16 cellular contexts compared by ENCODE assay signal in the genomic region with DNA sequence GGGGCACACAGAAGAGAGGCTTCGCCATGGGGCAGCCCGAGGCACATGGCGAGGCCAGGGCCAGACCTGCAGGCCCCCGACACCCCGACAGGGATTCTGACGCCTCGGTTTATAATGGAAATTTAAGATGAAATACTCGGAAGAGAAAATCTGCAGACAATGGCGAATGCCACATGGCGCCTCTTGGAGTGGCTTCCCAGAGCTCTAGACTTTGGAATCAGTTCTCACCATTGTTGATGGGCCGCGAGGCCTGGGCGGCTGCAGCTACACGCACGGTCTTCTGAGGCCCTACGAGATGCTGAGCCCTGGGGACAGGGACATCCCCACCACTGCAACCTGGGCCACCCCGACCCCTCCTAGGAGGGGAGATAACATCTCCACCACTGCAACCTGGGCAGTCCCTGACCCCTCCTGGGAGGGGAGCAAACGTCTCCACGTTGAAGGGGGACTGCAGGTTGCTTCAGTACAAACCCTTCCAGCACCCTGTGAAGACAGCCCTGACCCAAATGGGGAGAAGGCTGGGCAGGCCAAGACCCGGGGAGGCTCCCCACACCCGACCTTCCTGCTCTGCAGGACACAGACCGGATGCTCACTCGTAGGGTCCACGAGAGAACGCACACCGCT. TPM values are rescaled to one million over a fixed set of nuclear protein-coding genes. Genes with fewer than 3 reads are reported as not detected.
A peak's percentile ranks its signal among the peaks of the same experiment; 100 is the strongest.
DNase-seq lines count a peak whose midpoint lies in the region; ATAC-seq, FAIRE-seq and TF ChIP-seq lines count a peak whose summit lies in the region.
"Had no signal": no experiment of that assay in that cellular context is flagged by ENCODE, and none has a peak within 500 bp of the region (broad histone marks: within the 10 kb centered on the region; RNA-seq: fewer than 3 reads in every experiment).

No MANE protein-coding gene starts in this region.

- H3K14ac ChIP-seq in H1 (ENCODE audit: insufficient read length) = no peak overlapping the region

- 0 out of 22 replicates have a peak, but pooled peaks cover 0 to 6% (median 0%) of the 10 kb centered on the region in 11 experiments for H3K27me3 ChIP-seq in BLaER1 treated with 17β-estradiol and CSF1 and Interleukin-3, amounts not matched to agents 10 nM and 100 nM
- no peaks in the 10 kb centered on the region for H3K27me3 ChIP-seq in SJCRH30
- H3K27me3 ChIP-seq in H1 (replicated peaks in 1 of 4; ENCODE audit: control insufficient read depth in 3 of 4, extremely low read depth in 1 of 4, insufficient read depth in 3 of 4, low read length in 3 of 4) = no peaks in the 10 kb centered on the region
- H3K27me3 ChIP-seq: BE2C had no signal

- no peak for DNase-seq in SJCRH30
- DNase-seq in H1 (ENCODE audit: low read depth in 1 of 2, low spot score in 2 of 2) = no peak
- DNase-seq in central memory CD4-positive, alpha-beta T cell = no peak
- DNase-seq in midbrain (lab: John Stamatoyannopoulos, UW) = no peak
- DNase-seq: BE2C; Caco-2; CD8-positive, alpha-beta memory T cell; DND-41; GDM1 had no signal

- H2BK15ac ChIP-seq in H1 (ENCODE audit: low read length) = no peak overlapping the region

- no peak for TF ChIP-seq RAD21 in H1 (IDR thresholded peaks at IDR 0.05 in 1 of 2, conservative IDR thresholded peaks at IDR 0.05 in 1 of 2; ENCODE audit: low read depth in 2 of 2, low read length in 2 of 2)

- H3K4ac ChIP-seq in H1 (replicated peaks; ENCODE audit: insufficient read length, low read depth, low read length) = no peak overlapping the region

- H3K4me3 ChIP-seq in BLaER1 treated with 17β-estradiol and CSF1 and Interleukin-3, amounts not matched to agents 10 nM and 100 nM = no peak overlapping the region
- H3K4me3 ChIP-seq in SJCRH30 (no peak overlapping the region), H1 (ENCODE audit: extremely low read depth in 1 of 4, insufficient read depth in 2 of 4, low read depth in 3 of 4, low read length in 4 of 4) (no peak overlapping the region)
- H3K4me3 ChIP-seq: A549, GM23338, HAP-1 had no signal

- H3K56ac ChIP-seq in H1 (replicated peaks; ENCODE audit: insufficient read length, low read depth, low read length) = no peak overlapping the region

- no peak overlapping the region for H4K91ac ChIP-seq in H1 (replicated peaks; ENCODE audit: insufficient read length, low read length)

- POLR2A ChIA-PET in H1 (lab: Charles Lee; ENCODE audit: partially characterized antibody) = no interaction called here

- peak overlapping the region; percentile 66 for H2BK5ac ChIP-seq in H1 (ENCODE audit: low read depth, low read length)

- no peak for TF ChIP-seq POLR2A in H1 (IDR thresholded peaks at IDR 0.05; ENCODE audit: control extremely low read depth in 1 of 2, low read depth in 2 of 2, low read length in 2 of 2)

- H2AK5ac ChIP-seq in H1 (ENCODE audit: low read depth, low read length) = no peak overlapping the region; the same call in 1 of the 2 replicates

- H3K79me2 ChIP-seq in H1 (ENCODE audit: control insufficient read depth in 1 of 2, insufficient read depth in 2 of 2, low read length in 2 of 2) = no peaks in the 10 kb centered on the region

- H3K4me1 ChIP-seq in BLaER1 treated with 17β-estradiol and CSF1 and Interleukin-3, amounts not matched to agents 10 nM and 100 nM = peaks cover 0 to 52% (median 30%) of the 10 kb centered on the region in 10 experiments; a peak in 15 of 20 replicates
- H3K4me1 ChIP-seq in SJCRH30 (peaks cover 24% of the 10 kb centered on the region), H1 (replicated peaks in 1 of 4; ENCODE audit: control insufficient read depth in 3 of 4, insufficient read depth in 4 of 4, low read length in 3 of 4) (no peaks in the 10 kb centered on the region; a peak in 1 of 7 replicates)
- H3K4me1 ChIP-seq: A549, BE2C, Caco-2, HAP-1 had no signal

- no peak for TF ChIP-seq CTCF in H1 (IDR thresholded peaks at IDR 0.05; ENCODE audit: control extremely low read depth in 1 of 3, insufficient read depth in 1 of 3, low read depth in 1 of 3, low read length in 3 of 3)

- no peak overlapping the region for H3K9ac ChIP-seq in BLaER1 treated with 17β-estradiol and CSF1 and Interleukin-3, amounts not matched to agents 10 nM and 100 nM
- no peak overlapping the region for H3K9ac ChIP-seq in H1 (replicated peaks in 1 of 4; ENCODE audit: extremely low read depth in 1 of 4, low read depth in 3 of 4, low read length in 3 of 4)

- H2BK20ac ChIP-seq in H1 (ENCODE audit: low read length) = no peak overlapping the region

- H3K23ac ChIP-seq in H1 (ENCODE audit: insufficient read length) = no peak overlapping the region

- CTCF ChIA-PET in H1 (lab: Charles Lee; ENCODE audit: partially characterized antibody) = no interaction called here

- H3K36me3 ChIP-seq in BLaER1 treated with 17β-estradiol and CSF1 and Interleukin-3, amounts not matched to agents 10 nM and 100 nM = peaks cover 0 to 18% (median 12%) of the 10 kb centered on the region in 11 experiments; a peak in 14 of 22 replicates
- H3K36me3 ChIP-seq in SJCRH30 (no peaks in the 10 kb centered on the region), H1 (ENCODE audit: control insufficient read depth in 2 of 4, insufficient read depth in 4 of 4, low read length in 3 of 4) (no peaks in the 10 kb centered on the region)
- H3K36me3 ChIP-seq: HAP-1 had no signal

- H3K9me3 ChIP-seq in BLaER1 treated with 17β-estradiol and CSF1 and Interleukin-3, amounts not matched to agents 10 nM and 100 nM (replicated peaks in 1 of 11) = no peaks in the 10 kb centered on the region
- no peaks in the 10 kb centered on the region for H3K9me3 ChIP-seq in SJCRH30 (replicated peaks)
- H3K9me3 ChIP-seq in H1 (ENCODE audit: insufficient read depth in 2 of 2, low read depth in 1 of 2, low read length in 1 of 2) = peaks cover 0 to 56% of the 10 kb centered on the region in 2 experiments; a peak in 3 of 4 replicates
- H3K9me3 ChIP-seq: A549, BE2C, Caco-2, HAP-1 had no signal

- no peak overlapping the region for H2AFZ ChIP-seq in H1 (ENCODE audit: low read length)
- H2AFZ ChIP-seq: GM23338 had no signal

- H4K5ac ChIP-seq in H1 (ENCODE audit: insufficient read length, low read depth, low read length) = no peak overlapping the region

- no peaks in the 10 kb centered on the region for H3K79me1 ChIP-seq in H1 (ENCODE audit: low read depth, low read length)

- 99% methylated on average over 25 of the region's 26 CpGs; no CpG with 5 or more reads in 1 of the 2 experiments for WGBS in H1 (ENCODE audit: extremely low coverage in 1 of 2, insufficient coverage in 1 of 2, insufficient read length in 1 of 2, insufficient replicate concordance in 2 of 2, low coverage in 1 of 2, low lambda C conversion rate in 2 of 2, missing lambda C conversion rate in 1 of 2), 2 experiments

- FAIRE-seq in H1 (lab: Jason Lieb, UNC) = no peak
- FAIRE-seq: A549 had no signal

- no peak overlapping the region for H2BK120ac ChIP-seq in H1 (replicated peaks; ENCODE audit: low read depth, low read length)

- H4K8ac ChIP-seq in H1 (ENCODE audit: extremely low read depth, insufficient read depth, low read length) = no peak overlapping the region

- no peak overlapping the region for H3K18ac ChIP-seq in H1 (ENCODE audit: extremely low read depth, low read length)

- H2BK12ac ChIP-seq in H1 (ENCODE audit: low read depth, low read length) = 0 out of 2 replicates have a peak overlapping the region, but pooled peaks have one; percentile 11

- H3K4me2 ChIP-seq in BLaER1 treated with 17β-estradiol and CSF1 and Interleukin-3, amounts not matched to agents 10 nM and 100 nM = peak overlapping the region in 7 of 11 experiments; percentile 17 to 66 (median 62); a peak in 12 of 22 replicates
- no peak overlapping the region for H3K4me2 ChIP-seq in H1 (ENCODE audit: insufficient read depth in 1 of 2, low read depth in 2 of 2, low read length in 2 of 2)
- H3K4me2 ChIP-seq: A549, GM23338 had no signal

- no peak for TF ChIP-seq EP300 in H1 (IDR thresholded peaks at IDR 0.05; ENCODE audit: borderline replicate concordance in 1 of 2, low read depth in 2 of 2, low read length in 2 of 2)

- no peak overlapping the region for H3K27ac ChIP-seq in BLaER1 treated with 17β-estradiol and CSF1 and Interleukin-3, amounts not matched to agents 10 nM and 100 nM
- H3K27ac ChIP-seq in SJCRH30 = peak overlapping the region; percentile 99
- H3K27ac ChIP-seq in H1 (ENCODE audit: low read depth, low read length) = no peak overlapping the region
- peak overlapping the region; percentile 100 for H3K27ac ChIP-seq in temporal lobe (ENCODE audit: low read depth, low read length)
- H3K27ac ChIP-seq: A549 had no signal

- peaks cover 0 to 45% (median 6%) of the 10 kb centered on the region in 11 experiments; a peak in 9 of 22 replicates for H4K20me1 ChIP-seq in BLaER1 treated with 17β-estradiol and CSF1 and Interleukin-3, amounts not matched to agents 10 nM and 100 nM
- H4K20me1 ChIP-seq in H1 (replicated peaks in 1 of 2; ENCODE audit: control insufficient read depth in 1 of 2, insufficient read depth in 2 of 2, low read length in 2 of 2) = no peaks in the 10 kb centered on the region

- H3K23me2 ChIP-seq in H1 (ENCODE audit: low read depth, low read length) = no peaks in the 10 kb centered on the region

- no peak for ATAC-seq in HG02678 (IDR thresholded peaks at IDR 0.05; ENCODE audit: unreplicated experiment)
- ATAC-seq: GM23338 had no signal

TF ChIP-seq in H1, 55 proteins besides CTCF, POLR2A, EP300 and RAD21 (continues in another document):
- TF ChIP-seq RXRA (IDR thresholded peaks at IDR 0.05; ENCODE audit: insufficient read depth, low read depth, low read length) (no peak), SP4 (IDR thresholded peaks at IDR 0.05; ENCODE audit: low read length) (no peak), NRF1 (IDR thresholded peaks at IDR 0.05; ENCODE audit: low read depth, low read length) (no peak), TBP (IDR thresholded peaks at IDR 0.05; ENCODE audit: low read depth, low read length) (no peak)
- TF ChIP-seq, protein P1, sequence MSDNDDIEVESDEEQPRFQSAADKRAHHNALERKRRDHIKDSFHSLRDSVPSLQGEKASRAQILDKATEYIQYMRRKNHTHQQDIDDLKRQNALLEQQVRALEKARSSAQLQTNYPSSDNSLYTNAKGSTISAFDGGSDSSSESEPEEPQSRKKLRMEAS (IDR thresholded peaks at IDR 0.05) = no peak

RNA-seq across cellular contexts. Expression of gene LMF1, which starts 56.9 kb away (rescaled TPM):
- total RNA-seq in SJCRH30 (2014; rRNA removed; shearing (Covaris generic)) = 2.3 and 2.7 TPM in 2 replicates
- total RNA-seq in H1 (2021; fragmentation: NEBNext Ultra II Directional; extraction: Animal tissue kit (Norgen Biotek cat#: 25700)) = 3.5 and 5.1 TPM in 2 replicates
- 9.0 and 9.1 TPM in 2 replicates for polyA plus RNA-seq in H1 (2011; rRNA removed)
- polyA plus RNA-seq in H1 (2011; cell fraction: cytosol; rRNA removed) = 3.9 TPM
- 13.2 TPM for polyA plus RNA-seq in H1 (2011; cell fraction: nucleus; rRNA removed)
- polyA plus RNA-seq in H1 (2012, experiment 1 of 2) = 3.0 to 6.8 TPM (median 5.8 TPM) in 4 replicates
- 4.3 TPM for polyA plus RNA-seq in H1 (2012, experiment 2 of 2)
- polyA plus RNA-seq in H1 (2013, experiment 1 of 2) = 4.6 TPM
- polyA plus RNA-seq in H1 (2013, experiment 2 of 2) = 4.0 TPM
- 9.2 and 12.6 TPM in 2 replicates for polyA minus RNA-seq in H1 (2011; rRNA and poly(A)+ RNA removed)
- 2.3 TPM for polyA minus RNA-seq in H1 (2011; cell fraction: cytosol; rRNA and poly(A)+ RNA removed)
- 11.4 TPM for polyA minus RNA-seq in H1 (2011; cell fraction: nucleus; rRNA and poly(A)+ RNA removed)
- 10.6 TPM for total RNA-seq in temporal lobe
- total RNA-seq: HT1080 had no signal

Comparison
In these comparisons a context has a peak if more than half of its experiments do, and no peak if none do; other contexts are left out.
1. H3K27ac ChIP-seq: peak in SJCRH30 (single experiment) and temporal lobe (single experiment); none in BLaER1 treated with 17β-estradiol and CSF1 and Interleukin-3, amounts not matched to agents 10 nM and 100 nM (0 of 11) and H1 (single experiment).
2. H3K4me2 ChIP-seq: peak in BLaER1 treated with 17β-estradiol and CSF1 and Interleukin-3, amounts not matched to agents 10 nM and 100 nM (7 of 11); none in H1 (0 of 2).